1 cellular context compared by ENCODE assay signal in genomic region chr1:109649380-109649987, GRCh38.
A peak's percentile ranks its signal among the peaks of the same experiment; 100 is the strongest.
TF ChIP-seq lines count a peak whose summit lies in the region.

No MANE protein-coding gene starts in this region.

TF ChIP-seq in K562, 482 proteins besides CTCF, POLR2A, EP300 and RAD21:
- no peak for TF ChIP-seq HMGN3 (IDR thresholded peaks at IDR 0.05; ENCODE audit: borderline replicate concordance, extremely low read depth, insufficient read length, low read depth, low read length)
- TF ChIP-seq LCOR (CRISPR knock-in tag; IDR thresholded peaks at IDR 0.05), result 0 out of 2 replicates have a peak, but pooled peaks have one; percentile 31
- TF ChIP-seq CTCFL (IDR thresholded peaks at IDR 0.05; ENCODE audit: borderline replicate concordance, insufficient read depth, low read depth, low read length, poor library complexity, severe bottlenecking), result peak; percentile 12
- no peak for TF ChIP-seq GMEB1 (CRISPR knock-in tag; IDR thresholded peaks at IDR 0.05)
- TF ChIP-seq TFE3 (CRISPR knock-in tag; IDR thresholded peaks at IDR 0.05), result no peak
- TF ChIP-seq CHCHD3 (CRISPR knock-in tag; IDR thresholded peaks at IDR 0.05), result no peak
- no peak for TF ChIP-seq KHSRP (IDR thresholded peaks at IDR 0.05)
- no peak for TF ChIP-seq EGR1 (conservative IDR thresholded peaks at IDR 0.05)
- TF ChIP-seq XRCC3 (IDR thresholded peaks at IDR 0.05), result no peak
- TF ChIP-seq MEF2A (IDR thresholded peaks at IDR 0.05; ENCODE audit: control insufficient read depth, low read depth, low read length), result no peak
- 0 out of 2 replicates have a peak, but pooled peaks have one; percentile 23 for TF ChIP-seq AFF4 (CRISPR knock-in tag; IDR thresholded peaks at IDR 0.05)
- peak; percentile 59 for TF ChIP-seq DEAF1 (CRISPR knock-in tag; IDR thresholded peaks at IDR 0.05)
- TF ChIP-seq FOXP1 (CRISPR knock-in tag; IDR thresholded peaks at IDR 0.05), result no peak
- TF ChIP-seq SP2 (IDR thresholded peaks at IDR 0.05; ENCODE audit: extremely low read depth, low read depth, low read length, poor library complexity, severe bottlenecking), result no peak
- no peak for TF ChIP-seq E4F1 (CRISPR knock-in tag; IDR thresholded peaks at IDR 0.05; ENCODE audit: borderline replicate concordance)
- TF ChIP-seq ELF2 (CRISPR knock-in tag; IDR thresholded peaks at IDR 0.05), result no peak
- TF ChIP-seq HLTF (IDR thresholded peaks at IDR 0.05), result no peak
- TF ChIP-seq CCNT2 (IDR thresholded peaks at IDR 0.05; ENCODE audit: borderline replicate concordance, extremely low read depth, insufficient read length, low read depth, low read length), result no peak
